In genomic region chr9:108473209-108474112, GRCh38 we compare ENCODE assay signal across 12 cellular contexts.
DNase-seq lines count a peak whose midpoint lies in the region; ATAC-seq, FAIRE-seq and TF ChIP-seq lines count a peak whose summit lies in the region.
"Had no signal": no experiment of that assay in that cellular context is flagged by ENCODE, and none has a peak within 500 bp of the region (broad histone marks: within the 10 kb centered on the region; RNA-seq: fewer than 3 reads in every experiment).

No MANE protein-coding gene starts in this region.

- no peaks in the 10 kb centered on the region for H3K27me3 ChIP-seq in bronchial epithelial cell (ENCODE audit: control insufficient read depth, insufficient read depth, low read length)
- H3K27me3 ChIP-seq: stomach had no signal

- no peak for FAIRE-seq in bronchial epithelial cell (lab: Jason Lieb, UNC)
- FAIRE-seq: pancreas had no signal

- H3K36me3 ChIP-seq in bronchial epithelial cell (ENCODE audit: control insufficient read depth, insufficient read depth, low read length) = no peaks in the 10 kb centered on the region
- H3K36me3 ChIP-seq: pancreas, stomach had no signal

- DNase-seq in COR-L47 (lab: John Stamatoyannopoulos, UW) (peak; percentile 75), NCI-H1105 treated with DMSO at 0.1 percent for 48 hours (lab: John Stamatoyannopoulos, UW) (peak; percentile 78), bronchial epithelial cell (ENCODE audit: low read depth) (peak; percentile 95), myocyte (ENCODE audit: low read depth) (peak; percentile 62), occipital lobe (lab: John Stamatoyannopoulos, UW) (no peak), NOMO-1 treated with dmso at 0.1 percent for 144 hours (lab: John Stamatoyannopoulos, UW; ENCODE audit: unreplicated experiment) (no peak), T-helper 17 cell (no peak)
- DNase-seq: DND-41, pancreas, stomach had no signal

- H3K4me1 Mint-ChIP-seq in T-helper 17 cell = no peaks in the 10 kb centered on the region

- H3K9me3 ChIP-seq in T-helper 17 cell (ENCODE audit: control insufficient read depth, low read length, poor library complexity, severe bottlenecking) = no peaks in the 10 kb centered on the region
- H3K9me3 ChIP-seq: pancreas, stomach had no signal

- H3K27me3 Mint-ChIP-seq in T-helper 17 cell = no peaks in the 10 kb centered on the region

- no peak for TF ChIP-seq CTCF in bronchial epithelial cell (IDR thresholded peaks at IDR 0.05; ENCODE audit: insufficient read depth, low read length, severe bottlenecking)

- no peaks in the 10 kb centered on the region for H3K36me3 Mint-ChIP-seq in T-helper 17 cell (ENCODE audit: low read depth)

- no peak overlapping the region for H3K4me3 ChIP-seq in bronchial epithelial cell (ENCODE audit: low read depth, low read length)
- H3K4me3 ChIP-seq: pancreas, stomach had no signal

- ATAC-seq in GM21515 (IDR thresholded peaks at IDR 0.05; ENCODE audit: unreplicated experiment) (no peak), T-helper 17 cell (no peak)

- H3K27ac Mint-ChIP-seq in T-helper 17 cell = no peak overlapping the region
- H3K27ac Mint-ChIP-seq: activated T-helper 1 cell treated with anti-CD3 and anti-CD28 coated beads, Interleukin-12 subunit alpha, Interleukin-12 subunit beta, Interleukin-2, Interleukin-4 antibody, amounts not matched to agents 30 ng/mL and 10 ng/mL and 1 ng/mL, durations not matched to agents 14 hours and 24 hours and 36 hours had no signal

- H3K4me3 Mint-ChIP-seq in T-helper 17 cell = no peak overlapping the region
- H3K4me3 Mint-ChIP-seq: activated T-helper 1 cell treated with anti-CD3 and anti-CD28 coated beads, Interleukin-12 subunit alpha, Interleukin-12 subunit beta, Interleukin-2, Interleukin-4 antibody, amounts not matched to agents 30 ng/mL and 10 ng/mL and 1 ng/mL, durations not matched to agents 14 hours and 24 hours and 36 hours had no signal

Comparison
In these comparisons a context has a peak if more than half of its experiments do, and no peak if none do; other contexts are left out.
1. DNase-seq: peak in COR-L47 (single experiment), NCI-H1105 treated with DMSO at 0.1 percent for 48 hours (single experiment), bronchial epithelial cell (single experiment) and myocyte (single experiment); none in occipital lobe (single experiment), NOMO-1 treated with dmso at 0.1 percent for 144 hours (single experiment) and T-helper 17 cell (0 of 3).